In genomic region chr20:33915726-33916331, GRCh38 we compare ENCODE assay signal across 1 cellular context.
TF ChIP-seq lines count a peak whose summit lies in the region.

No MANE protein-coding gene starts in this region.

TF ChIP-seq in WTC11, 78 proteins besides CTCF, POLR2A, EP300 and RAD21 (continued from another document):
- no peak for TF ChIP-seq ERG (CRISPR knock-in tag; IDR thresholded peaks at IDR 0.05)
- TF ChIP-seq, protein P1, sequence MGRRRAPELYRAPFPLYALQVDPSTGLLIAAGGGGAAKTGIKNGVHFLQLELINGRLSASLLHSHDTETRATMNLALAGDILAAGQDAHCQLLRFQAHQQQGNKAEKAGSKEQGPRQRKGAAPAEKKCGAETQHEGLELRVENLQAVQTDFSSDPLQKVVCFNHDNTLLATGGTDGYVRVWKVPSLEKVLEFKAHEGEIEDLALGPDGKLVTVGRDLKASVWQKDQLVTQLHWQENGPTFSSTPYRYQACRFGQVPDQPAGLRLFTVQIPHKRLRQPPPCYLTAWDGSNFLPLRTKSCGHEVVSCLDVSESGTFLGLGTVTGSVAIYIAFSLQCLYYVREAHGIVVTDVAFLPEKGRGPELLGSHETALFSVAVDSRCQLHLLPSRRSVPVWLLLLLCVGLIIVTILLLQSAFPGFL (CRISPR knock-in tag; IDR thresholded peaks at IDR 0.05; ENCODE audit: borderline replicate concordance): no peak
- TF ChIP-seq, protein P2, sequence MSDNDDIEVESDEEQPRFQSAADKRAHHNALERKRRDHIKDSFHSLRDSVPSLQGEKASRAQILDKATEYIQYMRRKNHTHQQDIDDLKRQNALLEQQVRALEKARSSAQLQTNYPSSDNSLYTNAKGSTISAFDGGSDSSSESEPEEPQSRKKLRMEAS (CRISPR knock-in tag; IDR thresholded peaks at IDR 0.05): peak; percentile 61
- TF ChIP-seq TCF7 (CRISPR knock-in tag; IDR thresholded peaks at IDR 0.05; ENCODE audit: low read depth): no peak
- TF ChIP-seq, protein P3, sequence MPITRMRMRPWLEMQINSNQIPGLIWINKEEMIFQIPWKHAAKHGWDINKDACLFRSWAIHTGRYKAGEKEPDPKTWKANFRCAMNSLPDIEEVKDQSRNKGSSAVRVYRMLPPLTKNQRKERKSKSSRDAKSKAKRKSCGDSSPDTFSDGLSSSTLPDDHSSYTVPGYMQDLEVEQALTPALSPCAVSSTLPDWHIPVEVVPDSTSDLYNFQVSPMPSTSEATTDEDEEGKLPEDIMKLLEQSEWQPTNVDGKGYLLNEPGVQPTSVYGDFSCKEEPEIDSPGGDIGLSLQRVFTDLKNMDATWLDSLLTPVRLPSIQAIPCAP (CRISPR knock-in tag; IDR thresholded peaks at IDR 0.05): no peak
TF ChIP-seq in WTC11: peak in this region for 2.
